Comparison of ENCODE assay signal across 17 cellular contexts in the genomic region with DNA sequence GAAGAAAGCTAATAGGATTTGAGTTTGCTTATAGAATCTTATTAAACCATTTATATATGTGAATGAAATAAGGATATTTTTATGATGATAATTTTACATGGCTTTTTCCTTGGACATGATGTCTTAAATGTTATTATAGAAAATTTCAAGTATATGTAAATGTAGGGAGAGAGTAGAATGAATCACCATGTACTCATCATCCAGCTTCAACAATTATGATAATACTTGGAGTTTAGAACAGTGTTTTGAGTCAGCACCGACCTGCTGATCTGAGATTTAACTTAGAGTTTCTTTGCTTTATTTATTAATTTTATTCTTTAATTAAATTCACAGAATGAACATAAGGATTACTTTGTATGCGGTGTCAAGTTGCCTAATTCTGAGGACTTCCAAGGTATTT.
A peak's percentile ranks its signal among the peaks of the same experiment; 100 is the strongest.
DNase-seq lines count a peak whose midpoint lies in the region; ATAC-seq, FAIRE-seq and TF ChIP-seq lines count a peak whose summit lies in the region.
"Had no signal": no experiment of that assay in that cellular context is flagged by ENCODE, and none has a peak within 500 bp of the region (broad histone marks: within the 10 kb centered on the region; RNA-seq: fewer than 3 reads in every experiment).

No MANE protein-coding gene starts in this region.

- no peaks in the 10 kb centered on the region for H3K79me2 ChIP-seq in keratinocyte (ENCODE audit: control insufficient read depth, insufficient read depth, low read length)

- dilution Hi-C loops in keratinocyte (cut with MboI; ENCODE audit: extremely low pct_ligation_motif_present, low sequenced_read_pairs): no loop called here

- H3K4me2 ChIP-seq in keratinocyte (ENCODE audit: control insufficient read depth, extremely low read depth, insufficient read depth, low read depth, low read length): peak overlapping the region; percentile 12

- H2AFZ ChIP-seq in keratinocyte (ENCODE audit: control insufficient read depth, low read length): no peak overlapping the region

- 96 to 97% methylated on average over 2 of the region's 2 CpGs for WGBS in thyroid gland, 2 donors

- TF ChIP-seq CTCF in choroid plexus epithelial cell (conservative IDR thresholded peaks at IDR 0.05; ENCODE audit: low read depth, low read length): no peak
- TF ChIP-seq CTCF in keratinocyte (optimal IDR thresholded peaks at IDR 0.05 in 1 of 3, IDR thresholded peaks at IDR 0.05 in 1 of 3, conservative IDR thresholded peaks at IDR 0.05 in 1 of 3; ENCODE audit: extremely low read depth in 1 of 3, insufficient read depth in 2 of 3, low read length in 3 of 3): no peak
- TF ChIP-seq CTCF in thyroid gland (IDR thresholded peaks at IDR 0.05): no peak

- ATAC-seq in GM18519 (IDR thresholded peaks at IDR 0.05; ENCODE audit: low FRiP score, unreplicated experiment) (no peak), GM21786 (IDR thresholded peaks at IDR 0.05; ENCODE audit: unreplicated experiment) (no peak)
- ATAC-seq: CD8-positive, alpha-beta T cell; gastrocnemius medialis; stimulated activated naive CD8-positive, alpha-beta T cell treated with anti-CD3 and anti-CD28 coated beads, Interleukin-15, amount 100 ng/mL, for 72 hours; upper lobe of right lung had no signal

- H3K36me3 ChIP-seq in keratinocyte (ENCODE audit: control insufficient read depth in 2 of 2, extremely low read depth in 1 of 2, insufficient read depth in 2 of 2, low read length in 2 of 2) (peaks cover 3% of the 10 kb centered on the region in 2 experiments), thyroid gland (peaks cover 5 to 10% of the 10 kb centered on the region in 2 donors)

- H3K9me3 ChIP-seq in keratinocyte (ENCODE audit: control insufficient read depth, low read depth, low read length) (no peaks in the 10 kb centered on the region), thyroid gland (no peaks in the 10 kb centered on the region)
- H3K9me3 ChIP-seq: gastrocnemius medialis, upper lobe of right lung had no signal

- no peaks in the 10 kb centered on the region for H4K20me1 ChIP-seq in keratinocyte (ENCODE audit: control insufficient read depth, extremely low read depth, insufficient read depth, low read length)

- H3K9me1 ChIP-seq in keratinocyte (ENCODE audit: control insufficient read depth, extremely low read depth, insufficient read depth, low read length): peaks cover 2% of the 10 kb centered on the region

- DNase-seq in Daoy (ENCODE audit: low read depth): peak; percentile 31
- DNase-seq in RCC 7860 (ENCODE audit: low spot score): peak; percentile 4
- peak; percentile 70 for DNase-seq in choroid plexus epithelial cell (ENCODE audit: low read depth)
- no peak for DNase-seq in keratinocyte (ENCODE audit: low read depth, low spot score)
- DNase-seq in NCI-H1436 (lab: John Stamatoyannopoulos, UW): no peak
- no peak for DNase-seq in thyroid gland
- DNase-seq: activated naive CD8-positive, alpha-beta T cell treated with anti-CD3 and anti-CD28 coated beads for 36 hours; CD8-positive, alpha-beta T cell; DMS79 treated with DMSO at 0.1 percent for 48 hours; gastrocnemius medialis; NCI-H1930; NCI-H446 treated with DMSO at 0.1 percent for 48 hours; Right ventricle myocardium superior; stimulated activated naive CD8-positive, alpha-beta T cell treated with anti-CD3 and anti-CD28 coated beads, Interleukin-15, amount 100 ng/mL, for 72 hours; upper lobe of right lung had no signal

- no peak for TF ChIP-seq POLR2A in thyroid gland (IDR thresholded peaks at IDR 0.05)

- FAIRE-seq in RCC 7860 (lab: Jason Lieb, UNC): no peak
- no peak for FAIRE-seq in keratinocyte (lab: Jason Lieb, UNC)

- H3K27ac ChIP-seq in keratinocyte (ENCODE audit: control insufficient read depth, insufficient read depth, low read length): peak overlapping the region; percentile 75
- no peak overlapping the region for H3K27ac ChIP-seq in thyroid gland
- H3K27ac ChIP-seq: gastrocnemius medialis, upper lobe of right lung had no signal

- H3K9ac ChIP-seq in keratinocyte (ENCODE audit: control insufficient read depth, extremely low read depth, insufficient read depth, low read length): no peak overlapping the region

- H3K27me3 ChIP-seq in keratinocyte (ENCODE audit: control insufficient read depth, extremely low read depth, insufficient read depth, low read length) (no peaks in the 10 kb centered on the region), thyroid gland (no peaks in the 10 kb centered on the region)
- H3K27me3 ChIP-seq: gastrocnemius medialis, upper lobe of right lung had no signal

- H3K4me3 ChIP-seq in choroid plexus epithelial cell (ENCODE audit: low read depth, low read length): no peak overlapping the region
- H3K4me3 ChIP-seq in keratinocyte (ENCODE audit: control insufficient read depth in 2 of 3, extremely low read depth in 1 of 3, insufficient read depth in 2 of 3, low read depth in 1 of 3, low read length in 3 of 3): no peak overlapping the region
- H3K4me3 ChIP-seq in thyroid gland (replicated peaks in 1 of 3): no peak overlapping the region
- H3K4me3 ChIP-seq: gastrocnemius medialis, upper lobe of right lung had no signal

- intact Hi-C loops in thyroid gland (cut with DNase I): no loop called here

- H3K4me1 ChIP-seq in keratinocyte (ENCODE audit: control insufficient read depth, extremely low read depth, insufficient read depth, low read length) (peaks cover 22% of the 10 kb centered on the region), thyroid gland (no peaks in the 10 kb centered on the region)
- H3K4me1 ChIP-seq: upper lobe of right lung had no signal

Comparison
In these comparisons a context has a peak if more than half of its experiments do, and no peak if none do; other contexts are left out.
1. DNase-seq: peak in Daoy (single experiment), RCC 7860 (single experiment) and choroid plexus epithelial cell (single experiment); none in keratinocyte (single experiment), NCI-H1436 (single experiment) and thyroid gland (0 of 2).